8 cellular contexts compared by ENCODE assay signal in genomic region chr3:66220602-66221377, GRCh38. TPM values are rescaled to one million over a fixed set of nuclear protein-coding genes. Genes with fewer than 3 reads are reported as not detected.
DNase-seq lines count a peak whose midpoint lies in the region; ATAC-seq and TF ChIP-seq lines count a peak whose summit lies in the region.

Gene SLC25A26 (plus strand): TSS chr3:66221001. CDS start chr3:66221095, 94 bp downstream.

- ATAC-seq in HG02610 (IDR thresholded peaks at IDR 0.05; ENCODE audit: unreplicated experiment) = peak; percentile 99
- peak; percentile 93 to 98 for ATAC-seq in activated naive CD4-positive, alpha-beta T cell treated with anti-CD3 and anti-CD28 coated beads, Interleukin-2, amount 50 U/mL, for 72 hours
- peak; percentile 98 for ATAC-seq in omental fat pad (ENCODE audit: low FRiP score)

- intact Hi-C loops in testis (cut with DNase I; ENCODE audit: low total_unique reads) = no loop called here

- no peaks in the 10 kb centered on the region for H3K36me3 ChIP-seq in testis (ENCODE audit: low read depth, missing control alignments)

- H3K27ac ChIP-seq in testis = peak within 1 kb of the TSS; percentile 38 to 71

- peak within 1 kb of the TSS; percentile 93 for H3K27ac Mint-ChIP-seq in activated naive CD4-positive, alpha-beta T cell treated with anti-CD3 and anti-CD28 coated beads, Interleukin-2, amount 50 U/mL, for 72 hours

- peaks cover 0 to 24% of the 10 kb centered on the region in 2 donors for H3K9me3 Mint-ChIP-seq in activated naive CD4-positive, alpha-beta T cell treated with anti-CD3 and anti-CD28 coated beads, Interleukin-2, amount 50 U/mL, for 72 hours

- H3K4me1 ChIP-seq in testis = peaks cover 5% of the 10 kb centered on the region

- TF ChIP-seq CTCF in omental fat pad (IDR thresholded peaks at IDR 0.05) = no peak
- no peak for TF ChIP-seq CTCF in testis (IDR thresholded peaks at IDR 0.05)

- WGBS in testis, 2 donors = 0 to 1% methylated on average over 24 to 54 of the region's 56 CpGs

- peaks cover 39 to 47% of the 10 kb centered on the region in 2 donors for H3K36me3 Mint-ChIP-seq in activated naive CD4-positive, alpha-beta T cell treated with anti-CD3 and anti-CD28 coated beads, Interleukin-2, amount 50 U/mL, for 72 hours

- H3K9me3 ChIP-seq in testis = no peaks in the 10 kb centered on the region

- DNase-seq in NCI-H1092 treated with DMSO at 0.1 percent for 48 hours (lab: John Stamatoyannopoulos, UW) = peak; percentile 85
- DNase-seq in SKM-1 (lab: John Stamatoyannopoulos, UW; ENCODE audit: unreplicated experiment) = peak; percentile 85
- peak; percentile 94 to 97 for DNase-seq in activated naive CD4-positive, alpha-beta T cell treated with anti-CD3 and anti-CD28 coated beads, Interleukin-2, amount 50 U/mL, for 72 hours (ENCODE audit: low spot score in 2 of 2)
- DNase-seq in glomerular endothelial cell (ENCODE audit: extremely low read depth, low read depth, low spot score) = peak; percentile 85
- DNase-seq in omental fat pad (ENCODE audit: low spot score) = peak; percentile 91
- DNase-seq in testis = peak; percentile 99

- TF ChIP-seq POLR2A in testis (IDR thresholded peaks at IDR 0.05) = no peak

- H3K4me3 ChIP-seq in GM08714 (ENCODE audit: low read length) (peak within 1 kb of the TSS; percentile 85), testis (peak within 1 kb of the TSS; percentile 64 to 82)

- H3K27me3 ChIP-seq in testis = no peaks in the 10 kb centered on the region

RNA-seq across cellular contexts. Expression of gene SLC25A26, which starts in this region (rescaled TPM):
- 10 to 100 TPM; 25.4 to 32.6 TPM for total RNA-seq in activated naive CD4-positive, alpha-beta T cell treated with anti-CD3 and anti-CD28 coated beads, Interleukin-2, amount 50 U/mL, for 72 hours
- 9.1 and 12.9 TPM in 2 replicates for total RNA-seq in glomerular endothelial cell
- 10 to 100 TPM; 19.2 to 26.4 (median 23.0) TPM for total RNA-seq in omental fat pad
- total RNA-seq in testis = 10 to 100 TPM; 30.0 to 30.5 TPM
- 29.7 TPM for polyA plus RNA-seq in testis (ENCODE audit: insufficient read depth, low read depth, low replicate concordance)

Comparison
In these comparisons a context has a peak if more than half of its experiments do, and no peak if none do; other contexts are left out.
1. Peak in every context shown above with its lines: DNase-seq, ATAC-seq, H3K4me3 ChIP-seq and H3K27ac ChIP-seq.